ENCODE assay signal across 9 cellular contexts in genomic region chr6:116217069-116217468, GRCh38.
A peak's percentile ranks its signal among the peaks of the same experiment; 100 is the strongest.
DNase-seq lines count a peak whose midpoint lies in the region; ATAC-seq, FAIRE-seq and TF ChIP-seq lines count a peak whose summit lies in the region.
"Had no signal": no experiment of that assay in that cellular context is flagged by ENCODE, and none has a peak within 500 bp of the region (broad histone marks: within the 10 kb centered on the region; RNA-seq: fewer than 3 reads in every experiment).

No MANE protein-coding gene starts in this region.

- no peaks in the 10 kb centered on the region for H3K36me3 Mint-ChIP-seq in nephron (ENCODE audit: low read depth)

- DNase-seq in NCI-H1436 (lab: John Stamatoyannopoulos, UW): peak; percentile 20
- no peak for DNase-seq in NCI-H1436 treated with DMSO at 0.1 percent for 48 hours (lab: John Stamatoyannopoulos, UW)
- peak; percentile 11 for DNase-seq in RCC 7860 (ENCODE audit: low spot score)
- DNase-seq in epithelial cell of prostate (ENCODE audit: low read depth, low spot score): no peak
- DNase-seq in GM19238 (ENCODE audit: insufficient read length, low spot score): no peak

- ATAC-seq in HG03097 (IDR thresholded peaks at IDR 0.05; ENCODE audit: low FRiP score, unreplicated experiment): peak; percentile 43
- ATAC-seq in GM18520 (IDR thresholded peaks at IDR 0.05; ENCODE audit: unreplicated experiment): no peak

- peak; percentile 44 to 58 (median 50) for TF ChIP-seq CTCF in nephron (IDR thresholded peaks at IDR 0.05; ENCODE audit: unreplicated experiment in 3 of 3)

- H3K4me3 Mint-ChIP-seq in nephron: no peak overlapping the region
- H3K4me3 Mint-ChIP-seq: CD8-positive, alpha-beta memory T cell had no signal

- FAIRE-seq in RCC 7860 (lab: Jason Lieb, UNC): no peak

- peak overlapping the region; percentile 37 for H3K27ac ChIP-seq in epithelial cell of prostate

- no peaks in the 10 kb centered on the region for H3K4me1 Mint-ChIP-seq in nephron

- no peaks in the 10 kb centered on the region for H3K9me3 Mint-ChIP-seq in nephron
- H3K9me3 Mint-ChIP-seq: CD8-positive, alpha-beta memory T cell had no signal

- no peaks in the 10 kb centered on the region for H3K27me3 Mint-ChIP-seq in nephron (ENCODE audit: low read depth)
- H3K27me3 Mint-ChIP-seq: CD8-positive, alpha-beta memory T cell had no signal

- H3K27ac Mint-ChIP-seq in nephron: no peak overlapping the region

Comparison
In these comparisons a context has a peak if more than half of its experiments do, and no peak if none do; other contexts are left out.
1. DNase-seq: peak in NCI-H1436 (single experiment) and RCC 7860 (single experiment); none in NCI-H1436 treated with DMSO at 0.1 percent for 48 hours (single experiment), epithelial cell of prostate (single experiment) and GM19238 (single experiment).